In the genomic region with DNA sequence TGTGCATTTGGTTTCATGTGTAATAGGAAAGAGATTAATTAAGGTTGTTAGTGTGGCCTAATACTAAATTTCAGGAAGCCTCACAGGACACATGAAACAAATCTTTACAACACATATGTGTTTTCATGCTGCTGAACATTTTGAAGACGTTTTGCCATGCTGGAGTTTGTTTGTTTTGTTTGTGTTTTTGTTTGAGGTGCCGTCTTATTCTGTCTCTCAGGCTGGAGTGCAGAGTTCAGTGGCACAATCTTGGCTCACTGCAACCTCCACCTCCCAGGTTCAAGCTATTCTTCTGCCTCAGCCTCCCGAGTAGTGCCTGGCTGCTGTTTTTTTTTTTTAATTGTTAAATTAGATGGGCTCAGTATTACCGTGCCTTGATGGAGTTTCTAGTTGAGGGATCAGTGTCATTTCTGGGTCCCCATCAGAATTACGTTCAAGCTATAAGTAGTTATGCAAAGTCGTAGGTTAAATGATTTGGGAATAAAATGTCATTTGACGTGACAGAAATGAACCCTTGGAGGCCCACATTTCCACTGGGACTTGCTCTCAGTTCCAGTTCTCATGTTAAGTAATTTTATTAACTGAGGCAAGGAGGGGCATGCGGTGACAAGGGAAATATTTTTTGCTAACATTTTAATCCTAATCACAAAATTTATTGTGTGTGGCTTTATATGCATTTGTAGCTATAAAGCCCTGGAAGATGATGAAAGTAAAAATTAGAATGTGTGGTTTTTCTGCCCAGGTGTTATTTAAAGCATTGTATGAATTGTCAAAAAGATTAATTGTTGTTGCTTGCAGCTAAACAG, we compare ENCODE assay signal across 2 cellular contexts.
TF ChIP-seq lines count a peak whose summit lies in the region.

No MANE protein-coding gene starts in this region.

TF ChIP-seq in WTC11, 78 proteins besides CTCF, POLR2A, EP300 and RAD21 (continued from another document):
- TF ChIP-seq, protein P1, sequence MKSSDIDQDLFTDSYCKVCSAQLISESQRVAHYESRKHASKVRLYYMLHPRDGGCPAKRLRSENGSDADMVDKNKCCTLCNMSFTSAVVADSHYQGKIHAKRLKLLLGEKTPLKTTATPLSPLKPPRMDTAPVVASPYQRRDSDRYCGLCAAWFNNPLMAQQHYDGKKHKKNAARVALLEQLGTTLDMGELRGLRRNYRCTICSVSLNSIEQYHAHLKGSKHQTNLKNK (CRISPR knock-in tag; IDR thresholded peaks at IDR 0.05), result no peak
- TF ChIP-seq ZNF425 (CRISPR knock-in tag; conservative IDR thresholded peaks at IDR 0.05), result no peak
- no peak for TF ChIP-seq JAZF1 (CRISPR knock-in tag; IDR thresholded peaks at IDR 0.05)
- TF ChIP-seq, protein P2, sequence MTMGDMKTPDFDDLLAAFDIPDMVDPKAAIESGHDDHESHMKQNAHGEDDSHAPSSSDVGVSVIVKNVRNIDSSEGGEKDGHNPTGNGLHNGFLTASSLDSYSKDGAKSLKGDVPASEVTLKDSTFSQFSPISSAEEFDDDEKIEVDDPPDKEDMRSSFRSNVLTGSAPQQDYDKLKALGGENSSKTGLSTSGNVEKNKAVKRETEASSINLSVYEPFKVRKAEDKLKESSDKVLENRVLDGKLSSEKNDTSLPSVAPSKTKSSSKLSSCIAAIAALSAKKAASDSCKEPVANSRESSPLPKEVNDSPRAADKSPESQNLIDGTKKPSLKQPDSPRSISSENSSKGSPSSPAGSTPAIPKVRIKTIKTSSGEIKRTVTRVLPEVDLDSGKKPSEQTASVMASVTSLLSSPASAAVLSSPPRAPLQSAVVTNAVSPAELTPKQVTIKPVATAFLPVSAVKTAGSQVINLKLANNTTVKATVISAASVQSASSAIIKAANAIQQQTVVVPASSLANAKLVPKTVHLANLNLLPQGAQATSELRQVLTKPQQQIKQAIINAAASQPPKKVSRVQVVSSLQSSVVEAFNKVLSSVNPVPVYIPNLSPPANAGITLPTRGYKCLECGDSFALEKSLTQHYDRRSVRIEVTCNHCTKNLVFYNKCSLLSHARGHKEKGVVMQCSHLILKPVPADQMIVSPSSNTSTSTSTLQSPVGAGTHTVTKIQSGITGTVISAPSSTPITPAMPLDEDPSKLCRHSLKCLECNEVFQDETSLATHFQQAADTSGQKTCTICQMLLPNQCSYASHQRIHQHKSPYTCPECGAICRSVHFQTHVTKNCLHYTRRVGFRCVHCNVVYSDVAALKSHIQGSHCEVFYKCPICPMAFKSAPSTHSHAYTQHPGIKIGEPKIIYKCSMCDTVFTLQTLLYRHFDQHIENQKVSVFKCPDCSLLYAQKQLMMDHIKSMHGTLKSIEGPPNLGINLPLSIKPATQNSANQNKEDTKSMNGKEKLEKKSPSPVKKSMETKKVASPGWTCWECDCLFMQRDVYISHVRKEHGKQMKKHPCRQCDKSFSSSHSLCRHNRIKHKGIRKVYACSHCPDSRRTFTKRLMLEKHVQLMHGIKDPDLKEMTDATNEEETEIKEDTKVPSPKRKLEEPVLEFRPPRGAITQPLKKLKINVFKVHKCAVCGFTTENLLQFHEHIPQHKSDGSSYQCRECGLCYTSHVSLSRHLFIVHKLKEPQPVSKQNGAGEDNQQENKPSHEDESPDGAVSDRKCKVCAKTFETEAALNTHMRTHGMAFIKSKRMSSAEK (CRISPR knock-in tag; IDR thresholded peaks at IDR 0.05; ENCODE audit: borderline replicate concordance), result no peak
- TF ChIP-seq CBFB (CRISPR knock-in tag; IDR thresholded peaks at IDR 0.05; ENCODE audit: low read depth), result no peak
- TF ChIP-seq, protein P3, sequence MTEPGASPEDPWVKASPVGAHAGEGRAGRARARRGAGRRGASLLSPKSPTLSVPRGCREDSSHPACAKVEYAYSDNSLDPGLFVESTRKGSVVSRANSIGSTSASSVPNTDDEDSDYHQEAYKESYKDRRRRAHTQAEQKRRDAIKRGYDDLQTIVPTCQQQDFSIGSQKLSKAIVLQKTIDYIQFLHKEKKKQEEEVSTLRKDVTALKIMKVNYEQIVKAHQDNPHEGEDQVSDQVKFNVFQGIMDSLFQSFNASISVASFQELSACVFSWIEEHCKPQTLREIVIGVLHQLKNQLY (CRISPR knock-in tag; IDR thresholded peaks at IDR 0.05), result no peak
- TF ChIP-seq NR1H2 (CRISPR knock-in tag; IDR thresholded peaks at IDR 0.05), result no peak
- TF ChIP-seq ZNF232 (CRISPR knock-in tag; IDR thresholded peaks at IDR 0.05), result no peak
- no peak for TF ChIP-seq ZNF219 (CRISPR knock-in tag; IDR thresholded peaks at IDR 0.05; ENCODE audit: borderline replicate concordance)
- no peak for TF ChIP-seq NFATC4 (CRISPR knock-in tag; IDR thresholded peaks at IDR 0.05)

TF ChIP-seq in neural cell, 6 proteins besides CTCF, POLR2A, EP300 and RAD21:
- TF ChIP-seq, protein P4, sequence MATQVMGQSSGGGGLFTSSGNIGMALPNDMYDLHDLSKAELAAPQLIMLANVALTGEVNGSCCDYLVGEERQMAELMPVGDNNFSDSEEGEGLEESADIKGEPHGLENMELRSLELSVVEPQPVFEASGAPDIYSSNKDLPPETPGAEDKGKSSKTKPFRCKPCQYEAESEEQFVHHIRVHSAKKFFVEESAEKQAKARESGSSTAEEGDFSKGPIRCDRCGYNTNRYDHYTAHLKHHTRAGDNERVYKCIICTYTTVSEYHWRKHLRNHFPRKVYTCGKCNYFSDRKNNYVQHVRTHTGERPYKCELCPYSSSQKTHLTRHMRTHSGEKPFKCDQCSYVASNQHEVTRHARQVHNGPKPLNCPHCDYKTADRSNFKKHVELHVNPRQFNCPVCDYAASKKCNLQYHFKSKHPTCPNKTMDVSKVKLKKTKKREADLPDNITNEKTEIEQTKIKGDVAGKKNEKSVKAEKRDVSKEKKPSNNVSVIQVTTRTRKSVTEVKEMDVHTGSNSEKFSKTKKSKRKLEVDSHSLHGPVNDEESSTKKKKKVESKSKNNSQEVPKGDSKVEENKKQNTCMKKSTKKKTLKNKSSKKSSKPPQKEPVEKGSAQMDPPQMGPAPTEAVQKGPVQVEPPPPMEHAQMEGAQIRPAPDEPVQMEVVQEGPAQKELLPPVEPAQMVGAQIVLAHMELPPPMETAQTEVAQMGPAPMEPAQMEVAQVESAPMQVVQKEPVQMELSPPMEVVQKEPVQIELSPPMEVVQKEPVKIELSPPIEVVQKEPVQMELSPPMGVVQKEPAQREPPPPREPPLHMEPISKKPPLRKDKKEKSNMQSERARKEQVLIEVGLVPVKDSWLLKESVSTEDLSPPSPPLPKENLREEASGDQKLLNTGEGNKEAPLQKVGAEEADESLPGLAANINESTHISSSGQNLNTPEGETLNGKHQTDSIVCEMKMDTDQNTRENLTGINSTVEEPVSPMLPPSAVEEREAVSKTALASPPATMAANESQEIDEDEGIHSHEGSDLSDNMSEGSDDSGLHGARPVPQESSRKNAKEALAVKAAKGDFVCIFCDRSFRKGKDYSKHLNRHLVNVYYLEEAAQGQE (IDR thresholded peaks at IDR 0.05; ENCODE audit: borderline replicate concordance), result no peak
- TF ChIP-seq POLR2AphosphoS5 (IDR thresholded peaks at IDR 0.05), result peak; percentile 19
